ENCODE assay signal across 16 cellular contexts in genomic region chr3:146077181-146077580, GRCh38.
"Had no signal": no experiment of that assay in that cellular context is flagged by ENCODE, and none has a peak within 500 bp of the region (broad histone marks: within the 10 kb centered on the region; RNA-seq: fewer than 3 reads in every experiment).

No MANE protein-coding gene starts in this region.

- H3K27ac ChIP-seq: tibial artery, uterus had no signal

- H3K27me3 ChIP-seq: tibial artery, uterus had no signal

- H3K4me1 ChIP-seq: uterus had no signal

- H3K36me3 ChIP-seq: uterus had no signal

- DNase-seq: activated CD4-positive, CD25-positive, alpha-beta regulatory T cell treated with anti-CD3 and anti-CD28 coated beads, Interleukin-2, amount 50 U/mL, for 72 hours; activated naive CD4-positive, alpha-beta T cell; activated T-cell treated with anti-CD3 and anti-CD28 coated beads for 4 hours; central memory CD4-positive, alpha-beta T cell; cortex of kidney; effector CD8-positive, alpha-beta T cell; head of caudate nucleus; naive B cell; posterior cingulate gyrus; retina; stimulated activated CD4-positive, alpha-beta T cell treated with anti-CD3 and anti-CD28 coated beads, Interleukin-4, amount 100 ng/mL, for 1 hour; stimulated activated naive CD4-positive, alpha-beta T cell; T1000; tibial artery; uterus had no signal

- H3K9me3 ChIP-seq: tibial artery, uterus had no signal

- FAIRE-seq: frontal cortex had no signal

- H3K4me3 ChIP-seq: tibial artery, uterus had no signal
